Comparison of ENCODE assay signal across 2 cellular contexts in genomic region chr16:10531582-10531981, GRCh38.
A peak's percentile ranks its signal among the peaks of the same experiment; 100 is the strongest.
TF ChIP-seq lines count a peak whose summit lies in the region.

No MANE protein-coding gene starts in this region.

TF ChIP-seq in HepG2, 621 proteins besides CTCF, POLR2A, EP300 and RAD21:
- TF ChIP-seq CREB1 (IDR thresholded peaks at IDR 0.05), result no peak
- no peak for TF ChIP-seq CREB1 (CRISPR knock-in tag; IDR thresholded peaks at IDR 0.05)
- peak; percentile 92 for TF ChIP-seq ZNF24 (IDR thresholded peaks at IDR 0.05)

TF ChIP-seq in GM12878, 131 proteins besides CTCF, POLR2A, EP300 and RAD21:
- TF ChIP-seq NRF1 (conservative IDR thresholded peaks at IDR 0.05; ENCODE audit: low read depth, low read length) (no peak), ZNF24 (IDR thresholded peaks at IDR 0.05) (peak; percentile 78), ZNF687 (IDR thresholded peaks at IDR 0.05) (no peak), CEBPZ (IDR thresholded peaks at IDR 0.05; ENCODE audit: low read depth, low read length) (no peak), PML (IDR thresholded peaks at IDR 0.05; ENCODE audit: low read length) (no peak), RB1 (IDR thresholded peaks at IDR 0.05; ENCODE audit: borderline replicate concordance) (no peak)
